19 cellular contexts compared by ENCODE assay signal in genomic region chr10:1309237-1309968, GRCh38.
DNase-seq lines count a peak whose midpoint lies in the region; ATAC-seq and TF ChIP-seq lines count a peak whose summit lies in the region.
"Had no signal": no experiment of that assay in that cellular context is flagged by ENCODE, and none has a peak within 500 bp of the region (broad histone marks: within the 10 kb centered on the region; RNA-seq: fewer than 3 reads in every experiment).

No MANE protein-coding gene starts in this region.

- no peaks in the 10 kb centered on the region for H3K27me3 Mint-ChIP-seq in endodermal cell (ENCODE audit: insufficient read depth)

- H3K9me3 Mint-ChIP-seq in endodermal cell, result peaks cover 2% of the 10 kb centered on the region

- intact Hi-C loops in testis (cut with DNase I; ENCODE audit: low total_unique reads), result no loop called here

- H3K9ac ChIP-seq in HUES6 (ENCODE audit: low read length) (peak overlapping the region; percentile 81), endodermal cell (ENCODE audit: extremely low read depth, low read length, poor library complexity, severe bottlenecking) (no peak overlapping the region)

- peak; percentile 80 for DNase-seq in endodermal cell
- peak; percentile 64 for DNase-seq in iPS-NIHi7 (ENCODE audit: extremely low spot score)
- DNase-seq in testis, result peak; percentile 8
- no peak for DNase-seq in cerebellar nuclear complex (lab: John Stamatoyannopoulos, UW)
- DNase-seq in RPMI8226, result no peak
- DNase-seq: CD4-positive, CD25-positive, alpha-beta regulatory T cell; GOT3; HFFc6; IMR-90; Karpas-422; MG63; NCI-H1092; NCI-H146; NCI-H2081; NCI-H510A; NCI-H82 had no signal

- H3K4me1 ChIP-seq in HUES6 (ENCODE audit: control insufficient read depth, insufficient read depth, low read length) (peaks cover 30% of the 10 kb centered on the region), endodermal cell (ENCODE audit: control insufficient read depth, insufficient read depth, low read length) (no peaks in the 10 kb centered on the region), testis (no peaks in the 10 kb centered on the region)

- H3K27me3 ChIP-seq in HUES6 (ENCODE audit: control insufficient read depth, insufficient read depth, low read length) (no peaks in the 10 kb centered on the region), endodermal cell (ENCODE audit: control insufficient read depth, insufficient read depth, low read length, poor library complexity, severe bottlenecking) (no peaks in the 10 kb centered on the region), testis (no peaks in the 10 kb centered on the region)
- H3K27me3 ChIP-seq: MG63 had no signal

- peak overlapping the region; percentile 60 for H3K27ac Mint-ChIP-seq in endodermal cell
- H3K27ac Mint-ChIP-seq: B cell; CD4-positive, CD25-positive, alpha-beta regulatory T cell; HFFc6 had no signal

- H3K4me3 ChIP-seq in HUES6 (ENCODE audit: low read depth, low read length) (peak overlapping the region; percentile 42), endodermal cell (ENCODE audit: low read length) (no peak overlapping the region), testis (no peak overlapping the region)
- H3K4me3 ChIP-seq: MG63 had no signal

- peaks cover 7% of the 10 kb centered on the region for H3K4me1 Mint-ChIP-seq in endodermal cell
- H3K4me1 Mint-ChIP-seq: B cell; CD4-positive, CD25-positive, alpha-beta regulatory T cell had no signal

- no peak for TF ChIP-seq POLR2A in testis (IDR thresholded peaks at IDR 0.05)

- ATAC-seq in GM18517 (IDR thresholded peaks at IDR 0.05; ENCODE audit: unreplicated experiment), result no peak

- peak; percentile 42 for TF ChIP-seq CTCF in endodermal cell (conservative IDR thresholded peaks at IDR 0.05)
- TF ChIP-seq CTCF in testis (IDR thresholded peaks at IDR 0.05), result no peak

- H3K36me3 Mint-ChIP-seq in endodermal cell (ENCODE audit: low read depth), result no peaks in the 10 kb centered on the region
- H3K36me3 Mint-ChIP-seq: CD4-positive, CD25-positive, alpha-beta regulatory T cell had no signal

- no peak overlapping the region for H3K4me3 Mint-ChIP-seq in endodermal cell
- H3K4me3 Mint-ChIP-seq: B cell; CD4-positive, CD25-positive, alpha-beta regulatory T cell; HFFc6 had no signal

- 62 to 80% methylated on average over 7 to 12 of the region's 12 CpGs for WGBS in endodermal cell (ENCODE audit: insufficient coverage in 1 of 2, insufficient read length in 1 of 2), 2 experiments
- WGBS in testis, 2 donors, result 78 to 83% methylated on average over 11 to 12 of the region's 12 CpGs

- H3K36me3 ChIP-seq in HUES6 (ENCODE audit: control insufficient read depth, insufficient read depth, low read length), result no peaks in the 10 kb centered on the region
- H3K36me3 ChIP-seq in endodermal cell (ENCODE audit: control insufficient read depth, insufficient read depth, low read length), result no peaks in the 10 kb centered on the region
- no peaks in the 10 kb centered on the region for H3K36me3 ChIP-seq in testis (ENCODE audit: low read depth, missing control alignments)
- H3K36me3 ChIP-seq: MG63 had no signal

- H3K9me3 ChIP-seq in HUES6 (ENCODE audit: control insufficient read depth, insufficient read depth, low read depth, low read length) (no peaks in the 10 kb centered on the region), endodermal cell (ENCODE audit: control insufficient read depth, low read length) (no peaks in the 10 kb centered on the region), testis (no peaks in the 10 kb centered on the region)
- H3K9me3 ChIP-seq: MG63 had no signal

- peak overlapping the region; percentile 91 for H3K27ac ChIP-seq in HUES6 (ENCODE audit: low read depth, low read length)
- no peak overlapping the region for H3K27ac ChIP-seq in endodermal cell (ENCODE audit: low read depth, low read length)
- no peak overlapping the region for H3K27ac ChIP-seq in testis

Comparison
In these comparisons a context has a peak if more than half of its experiments do, and no peak if none do; other contexts are left out.
1. DNase-seq: peak in endodermal cell (single experiment), iPS-NIHi7 (single experiment) and testis (single experiment); none in cerebellar nuclear complex (0 of 2) and RPMI8226 (single experiment).